ENCODE assay signal across 19 cellular contexts in the genomic region with DNA sequence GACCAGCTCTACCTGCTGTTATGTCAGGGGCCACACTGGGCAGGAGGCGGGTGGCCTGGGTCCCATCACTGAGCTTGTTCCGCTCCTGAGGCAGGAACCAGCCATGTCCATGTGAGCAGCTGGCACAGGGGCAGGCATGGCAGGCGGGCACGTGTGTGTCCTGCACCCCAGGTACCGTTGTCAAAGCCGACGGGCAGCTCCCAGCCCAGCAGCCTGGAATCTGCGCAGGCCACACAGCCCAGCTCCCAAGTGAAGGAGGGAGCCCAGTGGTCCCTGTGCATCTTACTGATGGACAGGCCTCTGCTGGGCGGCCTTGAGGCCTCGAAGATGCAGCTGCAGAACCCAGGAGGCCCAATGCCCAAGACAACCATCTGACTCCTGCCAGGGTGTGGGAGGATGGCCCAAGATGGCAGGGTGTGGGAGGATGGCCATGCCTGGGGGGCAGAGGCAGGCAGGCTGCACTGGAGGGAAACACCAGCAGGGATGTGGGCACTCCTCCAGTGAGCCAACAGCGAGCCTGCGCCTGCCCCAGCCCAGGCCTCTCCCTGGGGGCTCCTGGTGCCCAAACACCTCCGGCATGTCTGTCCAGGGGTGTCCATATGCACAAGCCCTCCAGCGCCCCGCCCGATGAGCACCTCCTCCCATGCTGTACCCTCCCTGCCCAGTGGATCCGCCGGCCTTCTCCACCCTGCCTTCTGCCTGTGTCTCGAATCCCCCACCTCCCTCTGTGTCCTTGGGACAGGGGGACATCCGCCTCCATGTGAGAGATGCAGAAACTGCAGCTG. TPM values are rescaled to one million over a fixed set of nuclear protein-coding genes. Genes with fewer than 3 reads are reported as not detected.
DNase-seq lines count a peak whose midpoint lies in the region; ATAC-seq and TF ChIP-seq lines count a peak whose summit lies in the region.
"Had no signal": no experiment of that assay in that cellular context is flagged by ENCODE, and none has a peak within 500 bp of the region (broad histone marks: within the 10 kb centered on the region; RNA-seq: fewer than 3 reads in every experiment).

No MANE protein-coding gene starts in this region.

- POLR2A ChIA-PET in HEK293 (lab: Yijun Ruan, JAX), result interaction anchor here (0.6 to 2.3 kb wide), 3 partner anchors 11 to 286 kb away, joined by 4 to 7 read pairs (median 6); a partner anchor contains a TSS
- POLR2A ChIA-PET in GM10248 (lab: Yijun Ruan, JAX), result no interaction called here

- DNase-seq in endodermal cell (no peak), GM10248 (ENCODE audit: extremely low spot score) (no peak), substantia nigra (lab: John Stamatoyannopoulos, UW) (no peak), amygdala (lab: John Stamatoyannopoulos, UW) (no peak)
- DNase-seq: AML-193; CD4-positive, alpha-beta T cell; DMS53; EL; MV-4-11; NCI-H2107; NCI-H2227 treated with DMSO at 0.1 percent for 48 hours; NCI-H510A treated with DMSO at 0.1 percent for 48 hours; NCI-H82; RPMI8226 had no signal

- peaks cover 12% of the 10 kb centered on the region for H3K9me3 Mint-ChIP-seq in endodermal cell
- peaks cover 3% of the 10 kb centered on the region for H3K9me3 Mint-ChIP-seq in stimulated activated memory B cell treated with anti-CD40 and anti-IgM and Interleukin-4, amounts not matched to agents 10 μg/mL and 1 μg/mL and 100 μg/mL, for 72 hours

- H3K4me3 ChIP-seq in BLaER1 treated with 17β-estradiol and CSF1 and Interleukin-3, amounts not matched to agents 10 nM and 100 nM, result no peak overlapping the region
- H3K4me3 ChIP-seq in HEK293 (ENCODE audit: low read depth, low read length) (no peak overlapping the region), endodermal cell (ENCODE audit: low read length) (no peak overlapping the region)
- H3K4me3 ChIP-seq: GM23338 had no signal

- peaks cover 18 to 26% (median 20%) of the 10 kb centered on the region in 11 experiments for H3K9me3 ChIP-seq in BLaER1 treated with 17β-estradiol and CSF1 and Interleukin-3, amounts not matched to agents 10 nM and 100 nM (replicated peaks in 1 of 11)
- H3K9me3 ChIP-seq in HEK293 (ENCODE audit: control insufficient read depth, insufficient read depth, low read depth, low read length) (no peaks in the 10 kb centered on the region), endodermal cell (ENCODE audit: control insufficient read depth, low read length) (peaks cover 17% of the 10 kb centered on the region)

- peaks cover 0 to 33% (median 0%) of the 10 kb centered on the region in 11 experiments; a peak in 3 of 22 replicates for H3K36me3 ChIP-seq in BLaER1 treated with 17β-estradiol and CSF1 and Interleukin-3, amounts not matched to agents 10 nM and 100 nM
- H3K36me3 ChIP-seq in HEK293 (ENCODE audit: control insufficient read depth in 2 of 2, insufficient read depth in 1 of 2, low read length in 2 of 2), result peaks cover 3 to 49% of the 10 kb centered on the region in 2 experiments; a peak in 2 of 3 replicates
- H3K36me3 ChIP-seq in endodermal cell (ENCODE audit: control insufficient read depth, insufficient read depth, low read length), result peaks cover 20% of the 10 kb centered on the region

- no peak overlapping the region for H3K4me3 Mint-ChIP-seq in endodermal cell
- no peak overlapping the region for H3K4me3 Mint-ChIP-seq in stimulated activated memory B cell treated with anti-CD40 and anti-IgM and Interleukin-4, amounts not matched to agents 10 μg/mL and 1 μg/mL and 100 μg/mL, for 72 hours
- H3K4me3 Mint-ChIP-seq: GM23338 had no signal

- no peaks in the 10 kb centered on the region for H3K27me3 Mint-ChIP-seq in endodermal cell (ENCODE audit: insufficient read depth)
- H3K27me3 Mint-ChIP-seq in stimulated activated memory B cell treated with anti-CD40 and anti-IgM and Interleukin-4, amounts not matched to agents 10 μg/mL and 1 μg/mL and 100 μg/mL, for 72 hours, result no peaks in the 10 kb centered on the region
- H3K27me3 Mint-ChIP-seq: CD4-positive, alpha-beta T cell had no signal

- CTCF ChIA-PET in HEK293 (lab: Yijun Ruan, JAX) (interaction anchor here (0.6 to 1.2 kb wide), 4 partner anchors 11 to 309 kb away, joined by 3 read pairs; no protein-coding TSS in a partner anchor), GM10248 (lab: Yijun Ruan, JAX) (interaction anchor here (1.1 to 2.3 kb wide), 3 partner anchors 17 to 31 kb away, joined by 3 to 16 read pairs (median 4); no protein-coding TSS in a partner anchor)

- H3K4me1 ChIP-seq in BLaER1 treated with 17β-estradiol and CSF1 and Interleukin-3, amounts not matched to agents 10 nM and 100 nM, result peaks cover 6 to 24% (median 19%) of the 10 kb centered on the region in 10 experiments; a peak in 19 of 20 replicates
- H3K4me1 ChIP-seq in HEK293 (ENCODE audit: control insufficient read depth, insufficient read depth, low read length) (no peaks in the 10 kb centered on the region), endodermal cell (ENCODE audit: control insufficient read depth, insufficient read depth, low read length) (no peaks in the 10 kb centered on the region)

- peak overlapping the region; percentile 42 for H3K27ac Mint-ChIP-seq in endodermal cell
- H3K27ac Mint-ChIP-seq in stimulated activated memory B cell treated with anti-CD40 and anti-IgM and Interleukin-4, amounts not matched to agents 10 μg/mL and 1 μg/mL and 100 μg/mL, for 72 hours, result peak overlapping the region; percentile 60
- H3K27ac Mint-ChIP-seq: CD4-positive, alpha-beta T cell; GM23338 had no signal

- H3K36me3 Mint-ChIP-seq in endodermal cell (ENCODE audit: low read depth), result peaks cover 32% of the 10 kb centered on the region
- peaks cover 29% of the 10 kb centered on the region for H3K36me3 Mint-ChIP-seq in stimulated activated memory B cell treated with anti-CD40 and anti-IgM and Interleukin-4, amounts not matched to agents 10 μg/mL and 1 μg/mL and 100 μg/mL, for 72 hours

- H3K27ac ChIP-seq in BLaER1 treated with 17β-estradiol and CSF1 and Interleukin-3, amounts not matched to agents 10 nM and 100 nM, result no peak overlapping the region
- no peak overlapping the region for H3K27ac ChIP-seq in HEK293 (ENCODE audit: extremely low read depth, low read depth, low read length)
- no peak overlapping the region for H3K27ac ChIP-seq in endodermal cell (ENCODE audit: low read depth, low read length)
- no peak overlapping the region for H3K27ac ChIP-seq in substantia nigra (ENCODE audit: low read depth, low read length, poor library complexity, severe bottlenecking)

- no peaks in the 10 kb centered on the region for H3K4me1 Mint-ChIP-seq in endodermal cell
- peaks cover 28% of the 10 kb centered on the region for H3K4me1 Mint-ChIP-seq in stimulated activated memory B cell treated with anti-CD40 and anti-IgM and Interleukin-4, amounts not matched to agents 10 μg/mL and 1 μg/mL and 100 μg/mL, for 72 hours

- 91 to 94% methylated on average over 10 to 20 of the region's 20 CpGs for WGBS in endodermal cell (ENCODE audit: insufficient coverage in 1 of 2, insufficient read length in 1 of 2), 2 experiments

- ATAC-seq in stimulated activated memory B cell treated with anti-CD40 and anti-IgM and Interleukin-4, amounts not matched to agents 10 μg/mL and 1 μg/mL and 100 μg/mL, for 72 hours, result no peak
- ATAC-seq: GM23338, HCT116 had no signal

- TF ChIP-seq CTCF in HEK293 (tag by site-specific recombination; IDR thresholded peaks at IDR 0.05) (no peak), endodermal cell (conservative IDR thresholded peaks at IDR 0.05) (no peak), GM10248 (IDR thresholded peaks at IDR 0.05; ENCODE audit: control extremely low read depth, extremely low read depth, low read depth, missing control alignments) (no peak)

- peaks cover 0 to 85% (median 4%) of the 10 kb centered on the region in 11 experiments; a peak in 11 of 22 replicates for H4K20me1 ChIP-seq in BLaER1 treated with 17β-estradiol and CSF1 and Interleukin-3, amounts not matched to agents 10 nM and 100 nM

- no peak overlapping the region for H3K9ac ChIP-seq in BLaER1 treated with 17β-estradiol and CSF1 and Interleukin-3, amounts not matched to agents 10 nM and 100 nM
- no peak overlapping the region for H3K9ac ChIP-seq in endodermal cell (ENCODE audit: extremely low read depth, low read length, poor library complexity, severe bottlenecking)

- peak overlapping the region in 9 of 11 experiments; percentile 57 to 83 (median 72); a peak in 12 of 22 replicates for H3K4me2 ChIP-seq in BLaER1 treated with 17β-estradiol and CSF1 and Interleukin-3, amounts not matched to agents 10 nM and 100 nM
- H3K4me2 ChIP-seq: GM23338 had no signal

- H3K27me3 ChIP-seq in BLaER1 treated with 17β-estradiol and CSF1 and Interleukin-3, amounts not matched to agents 10 nM and 100 nM, result peaks cover 0 to 43% (median 33%) of the 10 kb centered on the region in 11 experiments; a peak in 18 of 22 replicates
- no peaks in the 10 kb centered on the region for H3K27me3 ChIP-seq in endodermal cell (ENCODE audit: control insufficient read depth, insufficient read depth, low read length, poor library complexity, severe bottlenecking)

TF ChIP-seq in HEK293, 187 proteins besides CTCF, POLR2A, EP300 and RAD21 (continues in another document):
- TF ChIP-seq EGR2 (tag by site-specific recombination; IDR thresholded peaks at IDR 0.05; ENCODE audit: low read depth) (peak; percentile 23; the same call in 1 of the 2 replicates), ZFHX2 (tag by site-specific recombination; conservative IDR thresholded peaks at IDR 0.05) (0 out of 2 replicates have a peak, but pooled peaks have one; percentile 52)

RNA-seq across cellular contexts. Expression of a gene that starts 12.8 kb away (rescaled TPM):
- total RNA-seq in endodermal cell, result 10 to 100 TPM; 24.2 to 27.0 TPM
- 6.2 TPM for polyA plus RNA-seq in endodermal cell (2013, experiment 1 of 2)
- polyA plus RNA-seq in endodermal cell (2013, experiment 2 of 2), result 6.5 TPM

RNA-seq across cellular contexts. Expression of a gene that starts 39.8 kb away (rescaled TPM):
- total RNA-seq in endodermal cell, result under 1 TPM; 0.11 to 0.29 TPM
- polyA plus RNA-seq in endodermal cell (2013, experiment 1 of 2), result not detected
- polyA plus RNA-seq in endodermal cell (2013, experiment 2 of 2), result not detected
- total RNA-seq: CD4-positive, alpha-beta T cell had no signal
- polyA plus RNA-seq: GM23338 had no signal

RNA-seq across cellular contexts. Expression of a gene that starts 55.0 kb away (rescaled TPM):
- total RNA-seq in endodermal cell, result under 1 TPM in 1 of 2 donors, not detected in 1; 0.15 TPM
- 1.1 TPM for polyA plus RNA-seq in endodermal cell (2013, experiment 1 of 2)
- polyA plus RNA-seq in endodermal cell (2013, experiment 2 of 2), result 0.33 TPM
- polyA plus RNA-seq: GM23338 had no signal
